In the genomic region with DNA sequence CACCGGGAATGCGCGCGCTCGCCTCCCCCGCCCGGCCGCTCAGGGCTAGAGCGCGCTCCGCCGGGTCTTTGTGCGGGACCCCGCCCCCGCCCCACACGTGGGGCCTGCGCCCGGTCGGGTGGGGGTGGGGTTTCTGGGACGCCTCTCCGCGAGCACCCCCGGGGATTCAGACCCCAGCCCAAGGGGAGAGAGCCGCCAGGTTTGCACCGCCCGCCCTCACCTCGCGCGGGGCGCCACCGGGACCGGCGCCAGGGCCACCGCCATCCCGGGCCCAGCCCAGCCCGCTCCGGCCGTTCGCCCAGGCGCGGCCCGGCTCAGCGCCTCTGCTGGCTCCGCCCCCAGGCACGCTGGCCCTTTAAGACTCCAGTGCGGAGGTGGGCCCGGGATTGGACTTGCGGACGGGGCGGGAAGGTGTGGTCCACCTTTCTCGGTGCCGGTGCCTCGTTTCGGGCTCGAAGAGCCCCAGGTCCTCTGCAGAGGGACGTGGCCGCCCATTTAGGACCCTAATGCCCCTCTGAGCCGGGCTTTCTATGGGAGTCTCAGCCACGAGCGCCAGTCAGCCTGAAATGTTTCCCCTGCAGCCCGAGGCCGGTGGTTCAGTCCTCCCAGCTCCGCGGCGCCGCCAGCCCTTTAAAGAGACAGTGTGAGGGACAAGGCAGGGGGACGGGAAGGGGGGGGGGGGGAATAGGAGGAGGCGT, we compare ENCODE assay signal across 8 cellular contexts. TPM values are rescaled to one million over a fixed set of nuclear protein-coding genes. Genes with fewer than 3 reads are reported as not detected.
DNase-seq lines count a peak whose midpoint lies in the region; ATAC-seq and TF ChIP-seq lines count a peak whose summit lies in the region.

No MANE protein-coding gene starts in this region.

- H3K4me3 Mint-ChIP-seq in IgD-negative memory B cell = peak overlapping the region; percentile 89 to 98 (median 94)
- H3K4me3 Mint-ChIP-seq in natural killer cell = peak overlapping the region; percentile 93
- peak overlapping the region; percentile 86 to 90 for H3K4me3 Mint-ChIP-seq in stimulated activated naive B cell treated with anti-CD40 and anti-IgM and Interleukin-4, amounts not matched to agents 10 μg/mL and 1 μg/mL and 100 μg/mL, for 72 hours

- H3K4me1 Mint-ChIP-seq in IgD-negative memory B cell = peaks cover 23 to 39% (median 27%) of the 10 kb centered on the region in 3 donors
- H3K4me1 Mint-ChIP-seq in natural killer cell = peaks cover 20 to 50% of the 10 kb centered on the region in 2 donors
- peaks cover 42 to 83% of the 10 kb centered on the region in 2 donors for H3K4me1 Mint-ChIP-seq in stimulated activated naive B cell treated with anti-CD40 and anti-IgM and Interleukin-4, amounts not matched to agents 10 μg/mL and 1 μg/mL and 100 μg/mL, for 72 hours

- peak; percentile 18 for DNase-seq in DMS153 treated with DMSO at 0.1 percent for 48 hours (lab: John Stamatoyannopoulos, UW; ENCODE audit: unreplicated experiment)
- DNase-seq in RKO (ENCODE audit: low spot score) = peak; percentile 91
- peak; percentile 59 to 71 for DNase-seq in activated T-helper 1 cell treated with anti-CD3 and anti-CD28 coated beads, Interleukin-2, amount 50 U/mL, for 16 hours (ENCODE audit: low read depth in 1 of 2, low spot score in 1 of 2)
- DNase-seq in fibroblast of mammary gland (ENCODE audit: low read depth) = peak; percentile 79
- DNase-seq in natural killer cell = peak; percentile 81
- peak; percentile 82 for DNase-seq in stimulated activated naive B cell treated with anti-CD40 and anti-IgM and Interleukin-4, amounts not matched to agents 10 μg/mL and 1 μg/mL and 100 μg/mL, for 72 hours

- H3K36me3 Mint-ChIP-seq in IgD-negative memory B cell = peaks cover 2% of the 10 kb centered on the region
- H3K36me3 Mint-ChIP-seq in natural killer cell = no peaks in the 10 kb centered on the region
- peaks cover 28 to 47% of the 10 kb centered on the region in 2 donors for H3K36me3 Mint-ChIP-seq in stimulated activated naive B cell treated with anti-CD40 and anti-IgM and Interleukin-4, amounts not matched to agents 10 μg/mL and 1 μg/mL and 100 μg/mL, for 72 hours

- TF ChIP-seq CTCF in fibroblast of mammary gland (conservative IDR thresholded peaks at IDR 0.05; ENCODE audit: control insufficient read depth, insufficient read depth, low read depth, low read length) (no peak), natural killer cell (IDR thresholded peaks at IDR 0.05) (no peak)

- H3K9me3 Mint-ChIP-seq in IgD-negative memory B cell (no peaks in the 10 kb centered on the region), natural killer cell (no peaks in the 10 kb centered on the region)
- no peaks in the 10 kb centered on the region for H3K9me3 Mint-ChIP-seq in stimulated activated naive B cell treated with anti-CD40 and anti-IgM and Interleukin-4, amounts not matched to agents 10 μg/mL and 1 μg/mL and 100 μg/mL, for 72 hours

- ATAC-seq in GM21576 (IDR thresholded peaks at IDR 0.05; ENCODE audit: unreplicated experiment) (peak; percentile 61), natural killer cell (peak; percentile 78 to 87 (median 83))
- peak; percentile 83 to 89 for ATAC-seq in stimulated activated naive B cell treated with anti-CD40 and anti-IgM and Interleukin-4, amounts not matched to agents 10 μg/mL and 1 μg/mL and 100 μg/mL, for 72 hours (replicated peaks)

- H3K27me3 Mint-ChIP-seq in IgD-negative memory B cell (no peaks in the 10 kb centered on the region), natural killer cell (ENCODE audit: low read depth in 2 of 2) (no peaks in the 10 kb centered on the region)
- H3K27me3 Mint-ChIP-seq in stimulated activated naive B cell treated with anti-CD40 and anti-IgM and Interleukin-4, amounts not matched to agents 10 μg/mL and 1 μg/mL and 100 μg/mL, for 72 hours = no peaks in the 10 kb centered on the region

- intact Hi-C loops in natural killer cell (cut with micrococcal nuclease) = loop anchor here (2.0 kb wide), 1 partner anchor 16 kb away; no protein-coding TSS in a partner anchor

- peak overlapping the region; percentile 84 for H3K4me3 ChIP-seq in fibroblast of mammary gland (ENCODE audit: control insufficient read depth, low read depth, low read length)

- H3K27ac Mint-ChIP-seq in IgD-negative memory B cell (peak overlapping the region; percentile 89 to 96 (median 95)), natural killer cell (peak overlapping the region; percentile 74 to 87)
- H3K27ac Mint-ChIP-seq in stimulated activated naive B cell treated with anti-CD40 and anti-IgM and Interleukin-4, amounts not matched to agents 10 μg/mL and 1 μg/mL and 100 μg/mL, for 72 hours = peak overlapping the region; percentile 99

RNA-seq across cellular contexts. Expression of gene HYAL2, which starts 1.2 kb away (rescaled TPM):
- 7.3 TPM for polyA plus RNA-seq in IgD-negative memory B cell
- total RNA-seq in natural killer cell = 1 to 10 TPM; 1.2 to 3.7 (median 3.1) TPM

RNA-seq across cellular contexts. Expression of gene TUSC2, which starts 6.7 kb away (rescaled TPM):
- polyA plus RNA-seq in IgD-negative memory B cell = 51.4 TPM
- 10 to 100 TPM; 18.4 to 23.4 (median 21.3) TPM for total RNA-seq in natural killer cell

RNA-seq across cellular contexts. Expression of gene HYAL1, which starts 17.9 kb away (rescaled TPM):
- 0.14 TPM for polyA plus RNA-seq in IgD-negative memory B cell
- 1 to 10 TPM in 1 of 3 donors, under 1 TPM in 1, not detected in 1; 0.82 to 1.2 TPM for total RNA-seq in natural killer cell

RNA-seq across cellular contexts. Expression of gene RASSF1, which starts 19.3 kb away (rescaled TPM):
- polyA plus RNA-seq in IgD-negative memory B cell = 155 TPM
- total RNA-seq in natural killer cell = 100 to 1,000 TPM; 298 to 329 (median 305) TPM

RNA-seq across cellular contexts. Expression of gene HYAL3, which starts 22.1 kb away (rescaled TPM):
- 5.3 TPM for polyA plus RNA-seq in IgD-negative memory B cell
- 1 to 10 TPM in 2 of 3 donors, under 1 TPM in 1; 0.93 to 2.0 (median 1.2) TPM for total RNA-seq in natural killer cell

Comparison
In these comparisons a context has a peak if more than half of its experiments do, and no peak if none do; other contexts are left out.
1. Peak in every context shown above with its lines: DNase-seq, ATAC-seq and H3K4me3 ChIP-seq.
2. DNase-seq: peak in every context shown above with its lines; median percentile 91 in RKO; 82 in stimulated activated naive B cell treated with anti-CD40 and anti-IgM and Interleukin-4, amounts not matched to agents 10 μg/mL and 1 μg/mL and 100 μg/mL, for 72 hours; 81 in natural killer cell; 79 in fibroblast of mammary gland; 65 in activated T-helper 1 cell treated with anti-CD3 and anti-CD28 coated beads, Interleukin-2, amount 50 U/mL, for 16 hours; 18 in DMS153 treated with DMSO at 0.1 percent for 48 hours.